ENCODE assay signal across 8 cellular contexts in the genomic region with DNA sequence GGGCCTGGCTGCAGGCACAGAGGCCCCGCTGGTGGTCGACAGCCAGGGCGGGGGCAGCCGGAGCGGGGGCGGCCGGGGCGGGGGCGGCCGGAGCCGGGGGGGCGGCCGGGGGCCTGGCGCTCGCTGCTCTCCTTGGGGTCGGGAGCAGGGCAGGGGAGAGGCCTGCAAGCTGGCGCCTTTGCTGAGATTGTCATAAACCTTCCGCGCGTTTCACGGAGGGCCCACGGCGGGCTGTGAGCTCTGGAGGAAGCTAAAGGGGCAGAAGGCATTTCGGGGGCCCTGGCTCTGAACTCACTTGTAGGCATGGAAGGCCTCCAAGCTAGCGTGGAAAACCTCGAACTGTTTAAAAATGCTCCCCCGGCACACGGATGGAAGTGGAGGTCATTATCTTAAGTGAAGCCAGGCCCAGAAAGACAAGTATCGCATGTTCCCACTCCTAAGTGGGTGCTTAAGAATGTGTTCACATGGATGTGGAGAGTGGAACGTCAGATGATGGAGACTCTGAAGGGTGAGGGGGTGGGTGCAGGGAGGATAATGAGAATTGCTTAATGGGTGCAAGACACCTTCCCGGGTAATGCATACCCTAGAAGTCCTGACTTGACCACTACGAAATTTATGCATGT. TPM values are rescaled to one million over a fixed set of nuclear protein-coding genes. Genes with fewer than 3 reads are reported as not detected.
A peak's percentile ranks its signal among the peaks of the same experiment; 100 is the strongest.
DNase-seq lines count a peak whose midpoint lies in the region; ATAC-seq, FAIRE-seq and TF ChIP-seq lines count a peak whose summit lies in the region.

No MANE protein-coding gene starts in this region.

- peak overlapping the region; percentile 18; the same call in 1 of the 2 replicates for H2BK12ac ChIP-seq in H1 (ENCODE audit: low read depth, low read length)

- H3K27me3 ChIP-seq in BE2C (no peaks in the 10 kb centered on the region), Panc1 (ENCODE audit: control insufficient read depth, insufficient read depth, low read length) (0 out of 2 replicates have a peak, but pooled peaks cover 3% of the 10 kb centered on the region), H1 (replicated peaks in 1 of 4; ENCODE audit: control insufficient read depth in 3 of 4, extremely low read depth in 1 of 4, insufficient read depth in 3 of 4, low read length in 3 of 4) (peaks cover 0 to 18% (median 15%) of the 10 kb centered on the region in 4 experiments; a peak in 6 of 7 replicates)

- H2BK120ac ChIP-seq in H1 (replicated peaks; ENCODE audit: low read depth, low read length), result no peak overlapping the region

- in situ Hi-C loops in Panc1 (cut with HindIII; ENCODE audit: low pct_unique_long_range_greater_than_20kb, low sequenced_read_pairs), result no loop called here

- H3K27me3 Mint-ChIP-seq in naive B cell, result peaks cover 14 to 18% (median 14%) of the 10 kb centered on the region in 3 donors

- no peak overlapping the region for H3K14ac ChIP-seq in H1 (ENCODE audit: insufficient read length)

- POLR2A ChIA-PET in Panc1 (lab: Charles Lee), result no interaction called here
- POLR2A ChIA-PET in H1 (lab: Charles Lee; ENCODE audit: partially characterized antibody), result interaction anchor here (0.7 to 3.1 kb wide), 11 partner anchors 9 to 540 kb away, joined by 3 to 11 read pairs (median 6); partner anchors contain the start of genes AFG3L2 and SPIRE1

- H2BK5ac ChIP-seq in H1 (ENCODE audit: low read depth, low read length), result no peak overlapping the region

- peaks cover 7 to 26% (median 22%) of the 10 kb centered on the region in 3 donors for H3K4me1 Mint-ChIP-seq in naive B cell

- H2AK5ac ChIP-seq in H1 (ENCODE audit: low read depth, low read length), result no peak overlapping the region

- H3K79me1 ChIP-seq in H1 (ENCODE audit: low read depth, low read length), result 0 out of 2 replicates have a peak, but pooled peaks cover 2% of the 10 kb centered on the region

- no peak overlapping the region for H3K56ac ChIP-seq in H1 (replicated peaks; ENCODE audit: insufficient read length, low read depth, low read length)

- DNase-seq in BE2C (no peak), Panc1 (ENCODE audit: low read depth, low spot score) (no peak), H1 (ENCODE audit: low read depth in 1 of 2, low spot score in 2 of 2) (no peak), naive B cell (no peak), GM10266 (ENCODE audit: extremely low spot score) (no peak)
- no peak for DNase-seq in activated CD4-positive, CD25-positive, alpha-beta regulatory T cell (lab: John Stamatoyannopoulos, UW)

- TF ChIP-seq RAD21 in H1 (IDR thresholded peaks at IDR 0.05 in 1 of 2, conservative IDR thresholded peaks at IDR 0.05 in 1 of 2; ENCODE audit: low read depth in 2 of 2, low read length in 2 of 2), result no peak

- FAIRE-seq in H1 (lab: Jason Lieb, UNC), result no peak

- H3K4me3 ChIP-seq in BE2C (ENCODE audit: low read depth, low read length) (peak overlapping the region; percentile 74), Panc1 (ENCODE audit: low read depth in 2 of 2, low read length in 2 of 2) (peak overlapping the region; percentile 59 to 70), H1 (ENCODE audit: extremely low read depth in 1 of 4, insufficient read depth in 2 of 4, low read depth in 3 of 4, low read length in 4 of 4) (peak overlapping the region; percentile 44 to 75 (median 56))

- H2BK20ac ChIP-seq in H1 (ENCODE audit: low read length), result 0 out of 2 replicates have a peak overlapping the region, but pooled peaks have one; percentile 72

- H3K4me2 ChIP-seq in H1 (ENCODE audit: insufficient read depth in 1 of 2, low read depth in 2 of 2, low read length in 2 of 2), result peak overlapping the region; percentile 72 to 87

- H4K8ac ChIP-seq in H1 (ENCODE audit: extremely low read depth, insufficient read depth, low read length), result peak overlapping the region; percentile 81

- H4K91ac ChIP-seq in H1 (replicated peaks; ENCODE audit: insufficient read length, low read length), result no peak overlapping the region

- 29% methylated on average over 12 of the region's 32 CpGs; no CpG with 5 or more reads in 1 of the 2 experiments for WGBS in H1 (ENCODE audit: extremely low coverage in 1 of 2, insufficient coverage in 1 of 2, insufficient read length in 1 of 2, insufficient replicate concordance in 2 of 2, low coverage in 1 of 2, low lambda C conversion rate in 2 of 2, missing lambda C conversion rate in 1 of 2), 2 experiments

- H3K9me3 Mint-ChIP-seq in naive B cell, result peaks cover 0 to 1% (median 0%) of the 10 kb centered on the region in 7 donors

- TF ChIP-seq POLR2A in H1 (IDR thresholded peaks at IDR 0.05; ENCODE audit: control extremely low read depth in 1 of 2, low read depth in 2 of 2, low read length in 2 of 2), result no peak

- CTCF ChIA-PET in Panc1 (lab: Charles Lee) (no interaction called here), H1 (lab: Charles Lee; ENCODE audit: partially characterized antibody) (interaction anchor here (1.1 to 3.4 kb wide), 2 partner anchors 15 to 251 kb away, joined by 4 to 28 read pairs; no protein-coding TSS in a partner anchor)

- H3K36me3 Mint-ChIP-seq in naive B cell, result no peaks in the 10 kb centered on the region

- H3K23ac ChIP-seq in H1 (ENCODE audit: insufficient read length), result no peak overlapping the region

- no TSS peak for BruUV-seq in Panc1 (replicated peaks; lab: Mats Ljungman, UMichigan)

- H3K36me3 ChIP-seq in BE2C (no peaks in the 10 kb centered on the region), Panc1 (ENCODE audit: control insufficient read depth, insufficient read depth, low read length) (no peaks in the 10 kb centered on the region), H1 (ENCODE audit: control insufficient read depth in 2 of 4, insufficient read depth in 4 of 4, low read length in 3 of 4) (no peaks in the 10 kb centered on the region)

- H3K18ac ChIP-seq in H1 (ENCODE audit: extremely low read depth, low read length), result no peak overlapping the region; the same call in 1 of the 2 replicates

- H3K9me3 ChIP-seq in BE2C, result no peaks in the 10 kb centered on the region
- no peaks in the 10 kb centered on the region for H3K9me3 ChIP-seq in Panc1 (ENCODE audit: control insufficient read depth, insufficient read depth, low read depth, low read length)
- no peaks in the 10 kb centered on the region for H3K9me3 ChIP-seq in H1 (ENCODE audit: insufficient read depth in 2 of 2, low read depth in 1 of 2, low read length in 1 of 2)

- 0 out of 2 replicates have a peak overlapping the region, but pooled peaks have one; percentile 42 for H2AFZ ChIP-seq in H1 (ENCODE audit: low read length)

- H3K79me2 ChIP-seq in H1 (ENCODE audit: control insufficient read depth in 1 of 2, insufficient read depth in 2 of 2, low read length in 2 of 2), result peaks cover 0 to 8% of the 10 kb centered on the region in 2 experiments; a peak in 3 of 4 replicates

- H3K4me1 ChIP-seq in BE2C (no peaks in the 10 kb centered on the region), Panc1 (ENCODE audit: control insufficient read depth, insufficient read depth, low read length) (peaks cover 15% of the 10 kb centered on the region; the same call in 1 of the 2 replicates), H1 (replicated peaks in 1 of 4; ENCODE audit: control insufficient read depth in 3 of 4, insufficient read depth in 4 of 4, low read length in 3 of 4) (peaks cover 0 to 8% (median 2%) of the 10 kb centered on the region in 4 experiments; a peak in 5 of 7 replicates)

- peaks cover 4% of the 10 kb centered on the region; the same call in 1 of the 2 replicates for H3K23me2 ChIP-seq in H1 (ENCODE audit: low read depth, low read length)

- H2BK15ac ChIP-seq in H1 (ENCODE audit: low read length), result no peak overlapping the region

- intact Hi-C loops in Panc1 (cut with micrococcal nuclease; ENCODE audit: unreplicated experiment), result no loop called here

- no peak for TF ChIP-seq CTCF in BE2C (IDR thresholded peaks at IDR 0.05; ENCODE audit: low read depth, low read length)
- TF ChIP-seq CTCF in Panc1 (IDR thresholded peaks at IDR 0.05), result no peak
- no peak for TF ChIP-seq CTCF in H1 (IDR thresholded peaks at IDR 0.05; ENCODE audit: control extremely low read depth in 1 of 3, insufficient read depth in 1 of 3, low read depth in 1 of 3, low read length in 3 of 3)
- TF ChIP-seq CTCF in GM10266 (IDR thresholded peaks at IDR 0.05; ENCODE audit: control insufficient read depth, insufficient read depth, low read depth, missing control alignments), result no peak

- peak overlapping the region; percentile 77 for H3K27ac ChIP-seq in Panc1 (ENCODE audit: low read length)
- no peak overlapping the region for H3K27ac ChIP-seq in H1 (ENCODE audit: low read depth, low read length)

- peak overlapping the region in 3 of 4 experiments; percentile 21 to 83 (median 72); a peak in 4 of 7 replicates for H3K9ac ChIP-seq in H1 (replicated peaks in 1 of 4; ENCODE audit: extremely low read depth in 1 of 4, low read depth in 3 of 4, low read length in 3 of 4)

- peak overlapping the region in 3 of 6 donors; percentile 44 to 88 (median 59) for H3K27ac Mint-ChIP-seq in naive B cell

- peak overlapping the region; percentile 59 to 83 (median 80) for H3K4me3 Mint-ChIP-seq in naive B cell

- TF ChIP-seq EP300 in H1 (IDR thresholded peaks at IDR 0.05; ENCODE audit: borderline replicate concordance in 1 of 2, low read depth in 2 of 2, low read length in 2 of 2), result no peak

- H4K20me1 ChIP-seq in H1 (replicated peaks in 1 of 2; ENCODE audit: control insufficient read depth in 1 of 2, insufficient read depth in 2 of 2, low read length in 2 of 2), result no peaks in the 10 kb centered on the region

- H4K5ac ChIP-seq in H1 (ENCODE audit: insufficient read length, low read depth, low read length), result no peak overlapping the region

- ATAC-seq in GM21515 (IDR thresholded peaks at IDR 0.05; ENCODE audit: unreplicated experiment), result peak; percentile 16
- peak; percentile 10 for ATAC-seq in Panc1
- peak; percentile 9 to 11 for ATAC-seq in naive B cell (ENCODE audit: low read depth in 2 of 2)
- no peak for ATAC-seq in GM21528 (IDR thresholded peaks at IDR 0.05; ENCODE audit: low FRiP score, unreplicated experiment)

- H3K4ac ChIP-seq in H1 (replicated peaks; ENCODE audit: insufficient read length, low read depth, low read length), result no peak overlapping the region

RNA-seq across cellular contexts. Expression of gene PRELID3A, which starts 0.6 kb away (rescaled TPM):
- 4.1 TPM for polyA plus RNA-seq in BE2C (2012; ENCODE audit: insufficient read depth, insufficient read length, low read depth)
- 9.3 TPM for total RNA-seq in Panc1 (2021; ENCODE audit: unreplicated experiment)
- 8.3 TPM for polyA plus RNA-seq in Panc1 (2012; ENCODE audit: insufficient read length)
- total RNA-seq in H1 (2021; fragmentation: NEBNext Ultra II Directional; extraction: Animal tissue kit (Norgen Biotek cat#: 25700)), result 10.3 and 11.0 TPM in 2 replicates
- polyA plus RNA-seq in H1 (2011; rRNA removed) (7.1 and 10.1 TPM in 2 replicates), naive B cell (ENCODE audit: low read depth in 6 of 6) (not detected)
- 14.3 TPM for polyA plus RNA-seq in H1 (2011; cell fraction: cytosol; rRNA removed)
- 40.1 TPM for polyA plus RNA-seq in H1 (2011; cell fraction: nucleus; rRNA removed)
- polyA plus RNA-seq in H1 (2012, experiment 1 of 2), result 8.7 to 13.4 TPM (median 12.2 TPM) in 4 replicates
- polyA plus RNA-seq in H1 (2012, experiment 2 of 2), result 6.1 TPM
- polyA plus RNA-seq in H1 (2013, experiment 1 of 2), result 6.3 TPM
- polyA plus RNA-seq in H1 (2013, experiment 2 of 2), result 5.3 TPM
- 3.8 and 4.4 TPM in 2 replicates for polyA minus RNA-seq in H1 (2011; rRNA and poly(A)+ RNA removed)
- 7.3 TPM for polyA minus RNA-seq in H1 (2011; cell fraction: cytosol; rRNA and poly(A)+ RNA removed)
- polyA minus RNA-seq in H1 (2011; cell fraction: nucleus; rRNA and poly(A)+ RNA removed), result 10.9 TPM

RNA-seq across cellular contexts. Expression of gene AFG3L2, which starts 31.3 kb away (rescaled TPM):
- 18.5 TPM for polyA plus RNA-seq in BE2C (2012; ENCODE audit: insufficient read depth, insufficient read length, low read depth)
- total RNA-seq in Panc1 (2021; ENCODE audit: unreplicated experiment), result 58.0 TPM
- polyA plus RNA-seq in Panc1 (2012; ENCODE audit: insufficient read length), result 32.6 TPM
- total RNA-seq in H1 (2021; fragmentation: NEBNext Ultra II Directional; extraction: Animal tissue kit (Norgen Biotek cat#: 25700)), result 81.7 and 84.8 TPM in 2 replicates
- polyA plus RNA-seq in H1 (2011; rRNA removed), result 27.0 and 29.7 TPM in 2 replicates
- 45.2 TPM for polyA plus RNA-seq in H1 (2011; cell fraction: cytosol; rRNA removed)
- polyA plus RNA-seq in H1 (2011; cell fraction: nucleus; rRNA removed), result 29.6 TPM
- 48.1 to 62.5 TPM (median 54.7 TPM) in 4 replicates for polyA plus RNA-seq in H1 (2012, experiment 1 of 2)
- polyA plus RNA-seq in H1 (2012, experiment 2 of 2), result 15.9 TPM
- polyA plus RNA-seq in H1 (2013, experiment 1 of 2), result 47.5 TPM
- 50.2 TPM for polyA plus RNA-seq in H1 (2013, experiment 2 of 2)
- polyA minus RNA-seq in H1 (2011; rRNA and poly(A)+ RNA removed), result 44.7 and 45.5 TPM in 2 replicates
- polyA minus RNA-seq in H1 (2011; cell fraction: cytosol; rRNA and poly(A)+ RNA removed), result 32.4 TPM
- polyA minus RNA-seq in H1 (2011; cell fraction: nucleus; rRNA and poly(A)+ RNA removed), result 29.5 TPM
- polyA plus RNA-seq in naive B cell (ENCODE audit: low read depth in 6 of 6), result 10 to 100 TPM; 21.8 to 32.6 (median 27.4) TPM
